ENCODE assay signal across 1 cellular context in genomic region chr1:157575744-157576143, GRCh38.
TF ChIP-seq lines count a peak whose summit lies in the region.

No MANE protein-coding gene starts in this region.

TF ChIP-seq in GM12878, 131 proteins besides CTCF, POLR2A, EP300 and RAD21 (continues in another document):
- 0 out of 2 replicates have a peak, but pooled peaks have one; percentile 26 for TF ChIP-seq MTA2 (IDR thresholded peaks at IDR 0.05; ENCODE audit: low read depth)
- TF ChIP-seq ZZZ3 (IDR thresholded peaks at IDR 0.05; ENCODE audit: control insufficient read depth, insufficient read length, low read depth) = no peak
- TF ChIP-seq BCLAF1 (IDR thresholded peaks at IDR 0.05) = no peak
- no peak for TF ChIP-seq YY1 (IDR thresholded peaks at IDR 0.05; ENCODE audit: low read depth, low read length)
- TF ChIP-seq POLR2AphosphoS5 (IDR thresholded peaks at IDR 0.05; ENCODE audit: low read length) = no peak
- TF ChIP-seq FOXK2 (IDR thresholded peaks at IDR 0.05) = no peak
- TF ChIP-seq CHD2 (IDR thresholded peaks at IDR 0.05; ENCODE audit: borderline replicate concordance, low read depth, low read length) = no peak
- TF ChIP-seq CHD1 (IDR thresholded peaks at IDR 0.05; ENCODE audit: low read depth, low read length) = no peak
- TF ChIP-seq HSF1 (IDR thresholded peaks at IDR 0.05; ENCODE audit: low read depth, low read length) = no peak
- TF ChIP-seq RELA (IDR thresholded peaks at IDR 0.05; ENCODE audit: borderline replicate concordance, partially characterized antibody) = no peak
- peak in 1 of 2 experiments; percentile 40; a peak in 2 of 4 replicates for TF ChIP-seq IKZF2 (IDR thresholded peaks at IDR 0.05)
- TF ChIP-seq NBN (IDR thresholded peaks at IDR 0.05) = peak; percentile 40; the same call in 1 of the 2 replicates
- TF ChIP-seq JUND (IDR thresholded peaks at IDR 0.05; ENCODE audit: low read depth, low read length) = no peak
- no peak for TF ChIP-seq SMARCA5 (IDR thresholded peaks at IDR 0.05)
- TF ChIP-seq MAX (IDR thresholded peaks at IDR 0.05; ENCODE audit: low read depth, low read length) = no peak
- TF ChIP-seq PKNOX1 (IDR thresholded peaks at IDR 0.05) = no peak
- no peak for TF ChIP-seq REST (IDR thresholded peaks at IDR 0.05; ENCODE audit: low read depth, low read length)
- TF ChIP-seq ZNF384 (IDR thresholded peaks at IDR 0.05; ENCODE audit: borderline replicate concordance, low read depth, low read length) = peak; percentile 30; the same call in 1 of the 2 replicates
- TF ChIP-seq DPF2 (IDR thresholded peaks at IDR 0.05) = peak; percentile 29; the same call in 1 of the 2 replicates
- no peak for TF ChIP-seq HDGF (IDR thresholded peaks at IDR 0.05)
- no peak for TF ChIP-seq FOXM1 (IDR thresholded peaks at IDR 0.05; ENCODE audit: low read depth, low read length)
- TF ChIP-seq ZNF687 (IDR thresholded peaks at IDR 0.05) = no peak
- TF ChIP-seq ZNF24 (IDR thresholded peaks at IDR 0.05) = no peak
- TF ChIP-seq RAD51 (IDR thresholded peaks at IDR 0.05) = no peak
- TF ChIP-seq SMAD1 (IDR thresholded peaks at IDR 0.05; ENCODE audit: low read depth, partially characterized antibody) = no peak
- TF ChIP-seq PRDM15 (CRISPR knock-in tag; IDR thresholded peaks at IDR 0.05) = no peak
- TF ChIP-seq MTA3 (IDR thresholded peaks at IDR 0.05; ENCODE audit: borderline replicate concordance, low read length) = peak; percentile 55; the same call in 1 of the 2 replicates
- TF ChIP-seq SKIL (IDR thresholded peaks at IDR 0.05; ENCODE audit: low read depth, poor library complexity, severe bottlenecking) = no peak
- TF ChIP-seq NFYA (IDR thresholded peaks at IDR 0.05; ENCODE audit: borderline replicate concordance, low read depth, low read length) = no peak
- no peak for TF ChIP-seq ESRRA (IDR thresholded peaks at IDR 0.05; ENCODE audit: low read length)
- TF ChIP-seq TCF7 (IDR thresholded peaks at IDR 0.05; ENCODE audit: borderline replicate concordance) = no peak
- TF ChIP-seq PAX5 (IDR thresholded peaks at IDR 0.05; ENCODE audit: borderline replicate concordance, low read depth, low read length) = peak; percentile 50; the same call in 1 of the 2 replicates
- no peak for TF ChIP-seq RB1 (IDR thresholded peaks at IDR 0.05; ENCODE audit: borderline replicate concordance)
- TF ChIP-seq SREBF1 (IDR thresholded peaks at IDR 0.05; ENCODE audit: low read length) = no peak
- TF ChIP-seq RUNX3 (IDR thresholded peaks at IDR 0.05; ENCODE audit: low read length) = peak; percentile 46
- TF ChIP-seq TBL1XR1 (IDR thresholded peaks at IDR 0.05; ENCODE audit: low read depth, low read length) = no peak
- no peak for TF ChIP-seq NFXL1 (IDR thresholded peaks at IDR 0.05; ENCODE audit: borderline replicate concordance)
- TF ChIP-seq MLLT1 (IDR thresholded peaks at IDR 0.05) = no peak
- no peak for TF ChIP-seq STAT3 (IDR thresholded peaks at IDR 0.05; ENCODE audit: low read depth, low read length)
- no peak for TF ChIP-seq TAF1 (IDR thresholded peaks at IDR 0.05; ENCODE audit: borderline replicate concordance, low read depth, low read length)
- TF ChIP-seq SIX5 (IDR thresholded peaks at IDR 0.05; ENCODE audit: low read depth, low read length, severe bottlenecking) = no peak
